Comparison of ENCODE assay signal across 21 cellular contexts in genomic region chr12:85559534-85559933, GRCh38.
"Had no signal": no experiment of that assay in that cellular context is flagged by ENCODE, and none has a peak within 500 bp of the region (broad histone marks: within the 10 kb centered on the region; RNA-seq: fewer than 3 reads in every experiment).

No MANE protein-coding gene starts in this region.

- H3K27me3 ChIP-seq: hepatocyte, pancreas, spleen, tibial artery, upper lobe of left lung, uterus had no signal

- H3K27ac ChIP-seq: hepatocyte, pancreas, spleen, tibial artery, upper lobe of left lung, uterus had no signal

- H3K4me2 ChIP-seq: hepatocyte had no signal

- H3K4me3 ChIP-seq: hepatocyte, lung, pancreas, spleen, tibial artery, upper lobe of left lung, uterus had no signal

- H3K36me3 ChIP-seq: pancreas, spleen, tibial artery, upper lobe of left lung, uterus had no signal

- DNase-seq: effector memory CD8-positive, alpha-beta T cell; erythroblast; foreskin melanocyte; head of caudate nucleus; left colon; left ventricle myocardium superior; mesendoderm; naive B cell; nucleus accumbens; pancreas; right cardiac atrium; spleen; stimulated activated CD4-positive, alpha-beta T cell treated with anti-CD3 and anti-CD28 coated beads, Interleukin-15, amount 100 ng/mL, for 24 hours; stimulated activated CD4-positive, alpha-beta T cell treated with anti-CD3 and anti-CD28 coated beads, Interleukin-1b, Interleukin-23, amount 100 ng/mL, for 48 hours; stimulated activated CD4-positive, alpha-beta T cell treated with anti-CD3 and anti-CD28 coated beads, Interleukin-4, amount 100 ng/mL, for 24 hours; tibial artery; upper lobe of left lung; uterus had no signal

- H3K9me3 ChIP-seq: pancreas, spleen, tibial artery, upper lobe of left lung, uterus had no signal

- H2AFZ ChIP-seq: hepatocyte had no signal

- ATAC-seq: effector memory CD8-positive, alpha-beta T cell; left colon; left ventricle myocardium superior; pancreas; right cardiac atrium; stimulated activated memory B cell treated with anti-CD40 and anti-IgM and Interleukin-4, amounts not matched to agents 10 μg/mL and 1 μg/mL and 100 μg/mL, for 72 hours had no signal

- H3K79me2 ChIP-seq: hepatocyte had no signal

- H3K4me1 ChIP-seq: pancreas, spleen, upper lobe of left lung, uterus had no signal
